ENCODE assay signal across 12 cellular contexts in the genomic region with DNA sequence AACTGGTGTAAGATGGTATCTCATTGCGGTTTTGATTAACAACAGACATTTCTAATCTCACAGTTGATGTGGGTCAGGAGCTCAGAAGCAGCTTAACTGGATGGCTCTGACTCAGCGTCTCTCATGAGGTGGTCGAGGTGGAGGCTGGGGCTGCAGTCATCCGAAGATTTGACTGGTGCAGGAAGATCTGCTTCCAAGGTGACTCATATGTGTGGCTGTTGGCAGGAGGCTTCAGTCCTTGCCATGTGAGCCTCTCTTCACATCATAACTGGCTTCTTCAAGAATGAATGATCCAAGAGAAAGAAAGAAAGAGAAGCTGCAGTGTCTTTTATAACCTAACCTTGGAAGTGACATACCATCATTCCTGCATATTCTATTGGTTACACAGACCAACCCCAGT.
DNase-seq lines count a peak whose midpoint lies in the region; FAIRE-seq and TF ChIP-seq lines count a peak whose summit lies in the region.
"Had no signal": no experiment of that assay in that cellular context is flagged by ENCODE, and none has a peak within 500 bp of the region (broad histone marks: within the 10 kb centered on the region; RNA-seq: fewer than 3 reads in every experiment).

No MANE protein-coding gene starts in this region.

- no peak overlapping the region for H3K4me3 Mint-ChIP-seq in T-helper 2 cell treated with Interferon-gamma antibody and Interleukin-4, amounts not matched to agents 5 μg/mL and 100 μg/mL, for 36 hours

- H3K36me3 Mint-ChIP-seq in T-helper 2 cell treated with Interferon-gamma antibody and Interleukin-4, amounts not matched to agents 5 μg/mL and 100 μg/mL, for 36 hours (ENCODE audit: low read depth): peaks cover 2% of the 10 kb centered on the region

- no peaks in the 10 kb centered on the region for H3K9me3 ChIP-seq in colonic mucosa
- H3K9me3 ChIP-seq in uterus: no peaks in the 10 kb centered on the region

- H3K4me3 ChIP-seq in fibroblast of the aortic adventitia (ENCODE audit: low read depth, low read length) (no peak overlapping the region), colonic mucosa (no peak overlapping the region), uterus (no peak overlapping the region)
- H3K4me3 ChIP-seq: lung, SK-N-MC had no signal

- intact Hi-C loops in colonic mucosa (cut with DNase I): no loop called here
- intact Hi-C loops in uterus (cut with DNase I; ENCODE audit: low total_unique reads): no loop called here

- TF ChIP-seq POLR2A in uterus (IDR thresholded peaks at IDR 0.05): no peak

- H3K27me3 Mint-ChIP-seq in T-helper 2 cell treated with Interferon-gamma antibody and Interleukin-4, amounts not matched to agents 5 μg/mL and 100 μg/mL, for 36 hours (ENCODE audit: low read depth): peaks cover 4% of the 10 kb centered on the region

- H3K36me3 ChIP-seq in colonic mucosa: no peaks in the 10 kb centered on the region
- H3K36me3 ChIP-seq in uterus: no peaks in the 10 kb centered on the region

- TF ChIP-seq CTCF in fibroblast of the aortic adventitia (IDR thresholded peaks at IDR 0.05; ENCODE audit: insufficient read depth, low read length): no peak
- TF ChIP-seq CTCF in colonic mucosa (IDR thresholded peaks at IDR 0.05): no peak
- TF ChIP-seq CTCF in uterus (IDR thresholded peaks at IDR 0.05): no peak

- no peak overlapping the region for H3K9ac ChIP-seq in colonic mucosa (ENCODE audit: low read depth in 2 of 2, low read length in 2 of 2)

- peaks cover 2% of the 10 kb centered on the region for H3K9me3 Mint-ChIP-seq in T-helper 2 cell treated with Interferon-gamma antibody and Interleukin-4, amounts not matched to agents 5 μg/mL and 100 μg/mL, for 36 hours

- H3K4me1 ChIP-seq in colonic mucosa: no peaks in the 10 kb centered on the region
- H3K4me1 ChIP-seq in uterus: no peaks in the 10 kb centered on the region

- H3K4me1 Mint-ChIP-seq in T-helper 2 cell treated with Interferon-gamma antibody and Interleukin-4, amounts not matched to agents 5 μg/mL and 100 μg/mL, for 36 hours (ENCODE audit: low read depth): peaks cover under 1% of the 10 kb centered on the region

- no peak overlapping the region for H3K27ac Mint-ChIP-seq in T-helper 2 cell treated with Interferon-gamma antibody and Interleukin-4, amounts not matched to agents 5 μg/mL and 100 μg/mL, for 36 hours
- H3K27ac Mint-ChIP-seq: activated T-helper 2 cell treated with anti-CD3 and anti-CD28 coated beads, Interferon-gamma antibody, Interleukin-2, Interleukin-4, amounts not matched to agents 10 μg/mL and 5 μg/mL and 100 μg/mL, durations not matched to agents 14 hours and 24 hours and 36 hours had no signal

- DNase-seq in ACHN (peak; percentile 34), GM04504 (ENCODE audit: low read depth) (peak; percentile 10), fibroblast of the aortic adventitia (ENCODE audit: low read depth) (peak; percentile 55), colonic mucosa (no peak), foreskin melanocyte (no peak), uterus (no peak), frontal cortex (ENCODE audit: low spot score in 2 of 2) (no peak)
- peak; percentile 16 for DNase-seq in T-helper 2 cell treated with Interferon-gamma antibody and Interleukin-4, amounts not matched to agents 5 μg/mL and 100 μg/mL, for 36 hours (ENCODE audit: low spot score)
- DNase-seq: retina had no signal

- H3K27me3 ChIP-seq in colonic mucosa: no peaks in the 10 kb centered on the region
- no peaks in the 10 kb centered on the region for H3K27me3 ChIP-seq in uterus

- in situ Hi-C loops in ACHN (cut with HindIII; ENCODE audit: low pct_ligation_motif_present, low pct_unique_long_range_greater_than_20kb, low sequenced_read_pairs): no loop called here

- H3K27ac ChIP-seq in colonic mucosa: no peak overlapping the region
- H3K27ac ChIP-seq in uterus: no peak overlapping the region
- H3K27ac ChIP-seq: SK-N-MC had no signal

- FAIRE-seq in frontal cortex (lab: Jason Lieb, UNC): no peak

Comparison
In these comparisons a context has a peak if more than half of its experiments do, and no peak if none do; other contexts are left out.
1. DNase-seq: peak in ACHN (single experiment), GM04504 (single experiment), T-helper 2 cell treated with Interferon-gamma antibody and Interleukin-4, amounts not matched to agents 5 μg/mL and 100 μg/mL, for 36 hours (single experiment) and fibroblast of the aortic adventitia (single experiment); none in colonic mucosa (single experiment), foreskin melanocyte (single experiment), uterus (0 of 2) and frontal cortex (0 of 2).